Comparison of ENCODE assay signal across 12 cellular contexts in genomic region chr4:152431287-152431686, GRCh38.
"Had no signal": no experiment of that assay in that cellular context is flagged by ENCODE, and none has a peak within 500 bp of the region (broad histone marks: within the 10 kb centered on the region; RNA-seq: fewer than 3 reads in every experiment).

No MANE protein-coding gene starts in this region.

- H3K27ac Mint-ChIP-seq: activated CD4-positive, alpha-beta memory T cell treated with anti-CD3 and anti-CD28 coated beads, Interleukin-2, amount 10 ng/mL, durations not matched to agents 7 days and 5 days; activated naive CD8-positive, alpha-beta T cell; endodermal cell had no signal

- H3K27ac ChIP-seq: left ventricle myocardium inferior, neutrophil, right atrium auricular region, skin epidermis had no signal

- H3K4me3 ChIP-seq: left ventricle myocardium inferior, right atrium auricular region, skin epidermis had no signal

- H3K9me3 ChIP-seq: left ventricle myocardium inferior, neutrophil, right atrium auricular region had no signal

- H3K4me1 ChIP-seq: right atrium auricular region had no signal

- H3K4me3 Mint-ChIP-seq: activated CD4-positive, alpha-beta memory T cell treated with anti-CD3 and anti-CD28 coated beads, Interleukin-2, amount 10 ng/mL, durations not matched to agents 7 days and 5 days; activated naive CD8-positive, alpha-beta T cell; endodermal cell had no signal

- DNase-seq: activated CD4-positive, alpha-beta memory T cell treated with anti-CD3 and anti-CD28 coated beads, Interleukin-2, amount 10 ng/mL, durations not matched to agents 7 days and 5 days; activated gamma-delta T cell; activated T-cell treated with anti-CD3 and anti-CD28 coated beads, Interleukin-2, amount 50 U/mL, for 48 hours; cerebellar nuclear complex; dermis blood vessel endothelial cell; endodermal cell; left ventricle myocardium inferior; mesenchymal stem cell had no signal

- H3K27me3 ChIP-seq: neutrophil, right atrium auricular region had no signal

- H3K9me3 Mint-ChIP-seq: activated CD4-positive, alpha-beta memory T cell treated with anti-CD3 and anti-CD28 coated beads, Interleukin-2, amount 10 ng/mL, durations not matched to agents 7 days and 5 days; endodermal cell had no signal

- H3K36me3 ChIP-seq: neutrophil, right atrium auricular region had no signal

- H3K27me3 Mint-ChIP-seq: activated CD4-positive, alpha-beta memory T cell treated with anti-CD3 and anti-CD28 coated beads, Interleukin-2, amount 10 ng/mL, durations not matched to agents 7 days and 5 days; activated naive CD8-positive, alpha-beta T cell had no signal
